ENCODE assay signal across 16 cellular contexts in the genomic region with DNA sequence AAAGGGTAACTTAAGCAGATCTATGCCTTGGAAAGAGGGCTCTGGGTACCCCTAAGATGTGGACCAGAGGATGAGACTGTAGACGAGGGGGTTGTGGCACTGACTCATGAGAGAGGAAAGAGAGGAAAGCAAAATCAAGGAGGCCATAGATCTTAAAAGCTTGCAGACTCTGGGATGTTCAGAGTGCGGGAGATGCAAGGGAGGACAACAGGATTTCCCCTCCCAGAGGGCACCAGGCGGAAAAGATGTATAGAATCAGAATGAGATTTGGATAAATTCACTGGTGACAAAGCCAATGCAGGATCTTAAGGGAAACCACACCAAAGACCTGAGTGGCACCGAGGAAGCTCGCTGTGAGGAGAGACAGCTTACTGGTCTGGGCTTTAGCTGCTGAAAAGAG. TPM values are rescaled to one million over a fixed set of nuclear protein-coding genes. Genes with fewer than 3 reads are reported as not detected.
"Had no signal": no experiment of that assay in that cellular context is flagged by ENCODE, and none has a peak within 500 bp of the region (broad histone marks: within the 10 kb centered on the region; RNA-seq: fewer than 3 reads in every experiment).

No MANE protein-coding gene starts in this region.

- H3K9me3 ChIP-seq: gastrocnemius medialis, heart right ventricle, SJCRH30, tibial artery, uterus had no signal

- H3K4me1 Mint-ChIP-seq: activated CD4-positive, alpha-beta memory T cell treated with anti-CD3 and anti-CD28 coated beads, Interleukin-2, amount 10 ng/mL, durations not matched to agents 7 days and 5 days; activated CD8-positive, alpha-beta memory T cell treated with anti-CD3 and anti-CD28 coated beads, Interleukin-2, amount 10 ng/mL, durations not matched to agents 7 days and 5 days; neural crest cell had no signal

- H3K9me3 Mint-ChIP-seq: activated CD4-positive, alpha-beta memory T cell treated with anti-CD3 and anti-CD28 coated beads, Interleukin-2, amount 10 ng/mL, durations not matched to agents 7 days and 5 days; neural crest cell; stimulated activated naive B cell treated with anti-CD40 and anti-IgM and Interleukin-4, amounts not matched to agents 10 μg/mL and 1 μg/mL and 100 μg/mL, for 72 hours had no signal

- H3K27ac Mint-ChIP-seq: activated CD4-positive, alpha-beta memory T cell treated with anti-CD3 and anti-CD28 coated beads, Interleukin-2, amount 10 ng/mL, durations not matched to agents 7 days and 5 days; activated CD4-positive, alpha-beta T cell treated with anti-CD3 and anti-CD28 coated beads for 36 hours; activated CD8-positive, alpha-beta memory T cell treated with anti-CD3 and anti-CD28 coated beads, Interleukin-2, amount 10 ng/mL, durations not matched to agents 7 days and 5 days; stimulated activated naive B cell treated with anti-CD40 and anti-IgM and Interleukin-4, amounts not matched to agents 10 μg/mL and 1 μg/mL and 100 μg/mL, for 72 hours; T-helper 17 cell had no signal

- H3K4me3 Mint-ChIP-seq: activated CD4-positive, alpha-beta memory T cell treated with anti-CD3 and anti-CD28 coated beads, Interleukin-2, amount 10 ng/mL, durations not matched to agents 7 days and 5 days; activated CD4-positive, alpha-beta T cell treated with anti-CD3 and anti-CD28 coated beads for 36 hours; activated CD8-positive, alpha-beta memory T cell treated with anti-CD3 and anti-CD28 coated beads, Interleukin-2, amount 10 ng/mL, durations not matched to agents 7 days and 5 days; neural crest cell; stimulated activated naive B cell treated with anti-CD40 and anti-IgM and Interleukin-4, amounts not matched to agents 10 μg/mL and 1 μg/mL and 100 μg/mL, for 72 hours; T-helper 17 cell had no signal

- DNase-seq: activated CD4-positive, alpha-beta memory T cell treated with anti-CD3 and anti-CD28 coated beads, Interleukin-2, amount 10 ng/mL, durations not matched to agents 7 days and 5 days; activated CD4-positive, alpha-beta T cell treated with anti-CD3 and anti-CD28 coated beads for 36 hours; activated CD8-positive, alpha-beta memory T cell treated with anti-CD3 and anti-CD28 coated beads, Interleukin-2, amount 10 ng/mL, durations not matched to agents 7 days and 5 days; activated naive CD4-positive, alpha-beta T cell treated with anti-CD3 and anti-CD28 coated beads, Interleukin-2, amount 50 U/mL, for 16 hours; brain microvascular endothelial cell; cortex of kidney; gastrocnemius medialis; heart right ventricle; left ventricle myocardium superior; SJCRH30; stimulated activated naive B cell treated with anti-CD40 and anti-IgM and Interleukin-4, amounts not matched to agents 10 μg/mL and 1 μg/mL and 100 μg/mL, for 72 hours; T-helper 17 cell; tibial artery; uterus had no signal

- H3K27me3 Mint-ChIP-seq: activated CD4-positive, alpha-beta memory T cell treated with anti-CD3 and anti-CD28 coated beads, Interleukin-2, amount 10 ng/mL, durations not matched to agents 7 days and 5 days; activated CD4-positive, alpha-beta T cell treated with anti-CD3 and anti-CD28 coated beads for 36 hours; activated CD8-positive, alpha-beta memory T cell treated with anti-CD3 and anti-CD28 coated beads, Interleukin-2, amount 10 ng/mL, durations not matched to agents 7 days and 5 days; T-helper 17 cell had no signal

- H3K36me3 ChIP-seq: brain microvascular endothelial cell, gastrocnemius medialis, SJCRH30, tibial artery, uterus had no signal

- ATAC-seq: activated CD4-positive, alpha-beta T cell treated with anti-CD3 and anti-CD28 coated beads for 36 hours; activated CD8-positive, alpha-beta memory T cell treated with anti-CD3 and anti-CD28 coated beads, Interleukin-2, amount 10 ng/mL, durations not matched to agents 7 days and 5 days; gastrocnemius medialis; heart right ventricle; left ventricle myocardium superior; stimulated activated naive B cell treated with anti-CD40 and anti-IgM and Interleukin-4, amounts not matched to agents 10 μg/mL and 1 μg/mL and 100 μg/mL, for 72 hours; T-helper 17 cell had no signal

- H3K27me3 ChIP-seq: brain microvascular endothelial cell, gastrocnemius medialis, heart right ventricle, tibial artery, uterus had no signal

- H3K4me1 ChIP-seq: uterus had no signal

- H3K27ac ChIP-seq: brain microvascular endothelial cell, gastrocnemius medialis, parathyroid adenoma, SJCRH30, tibial artery, uterus had no signal

- H3K36me3 Mint-ChIP-seq: stimulated activated naive B cell treated with anti-CD40 and anti-IgM and Interleukin-4, amounts not matched to agents 10 μg/mL and 1 μg/mL and 100 μg/mL, for 72 hours had no signal

- H3K4me3 ChIP-seq: gastrocnemius medialis, heart right ventricle, SJCRH30, tibial artery, uterus had no signal

- H3K9ac ChIP-seq: parathyroid adenoma had no signal

RNA-seq across cellular contexts. Expression of gene HRH2, which starts 27.1 kb away (rescaled TPM):
- total RNA-seq: SJCRH30 had no signal
